In the genomic region with DNA sequence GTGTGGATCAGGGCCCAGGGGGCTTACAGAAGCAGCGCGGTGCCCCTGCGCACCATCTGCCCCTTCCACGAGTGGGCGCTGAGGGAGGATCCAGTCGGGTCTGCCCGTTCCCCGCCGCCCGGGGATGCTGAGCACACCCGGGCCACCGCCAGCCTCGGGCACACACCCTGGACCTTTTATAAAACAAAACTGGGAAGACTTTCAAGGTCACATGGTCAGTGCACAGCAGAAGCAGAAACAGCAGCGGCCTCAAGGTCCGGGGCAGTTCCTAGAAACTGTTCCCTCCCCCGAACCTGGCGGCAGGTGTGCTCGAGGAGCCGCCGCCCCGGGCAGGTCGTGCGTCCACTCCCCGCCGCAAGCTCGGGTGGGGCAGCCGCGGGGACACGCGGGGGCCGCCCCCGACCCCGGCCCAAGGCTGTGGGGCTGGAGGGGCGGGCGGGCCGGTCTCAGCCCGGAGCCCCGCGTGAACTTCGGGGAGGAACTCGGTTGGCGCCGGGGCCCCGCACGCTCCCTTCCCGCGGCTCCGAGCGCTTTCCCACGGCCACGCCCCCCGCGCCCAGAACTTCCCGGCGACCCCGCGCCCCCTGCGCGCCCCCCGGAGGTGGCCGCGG, we compare ENCODE assay signal across 8 cellular contexts. TPM values are rescaled to one million over a fixed set of nuclear protein-coding genes. Genes with fewer than 3 reads are reported as not detected.
DNase-seq lines count a peak whose midpoint lies in the region; ATAC-seq and TF ChIP-seq lines count a peak whose summit lies in the region.

No MANE protein-coding gene starts in this region.

- intact Hi-C loops in heart left ventricle (cut with DNase I) = no loop called here
- intact Hi-C loops in ovary (cut with DNase I) = loop anchor here in 1 of 4 donors (5.0 kb wide), 1 partner anchor 37 kb away; no protein-coding TSS in a partner anchor

- H3K9ac ChIP-seq in HUES48 (ENCODE audit: low read depth, low read length) (no peak overlapping the region), Karpas-422 (ENCODE audit: low read length) (no peak overlapping the region)

- H3K4me3 Mint-ChIP-seq in activated naive CD4-positive, alpha-beta T cell treated with anti-CD3 and anti-CD28 coated beads, Interleukin-2, amount 50 U/mL, for 24 hours = peak overlapping the region; percentile 93

- H3K9me2 ChIP-seq in Karpas-422 (replicated peaks; ENCODE audit: insufficient read depth, low read length) = no peaks in the 10 kb centered on the region

- WGBS in heart left ventricle, 4 donors = 2 to 9% (median 2%) methylated on average over 16 to 62 of the region's 62 CpGs
- 2 to 7% (median 7%) methylated on average over 21 to 61 of the region's 62 CpGs for WGBS in ovary, 3 donors

- H3K36me3 Mint-ChIP-seq in activated naive CD4-positive, alpha-beta T cell treated with anti-CD3 and anti-CD28 coated beads, Interleukin-2, amount 50 U/mL, for 24 hours = no peaks in the 10 kb centered on the region

- peak in 3 of 12 donors; percentile 11 to 37 (median 22) for TF ChIP-seq CTCF in heart left ventricle (IDR thresholded peaks at IDR 0.05)
- no peak for TF ChIP-seq CTCF in ovary (IDR thresholded peaks at IDR 0.05)

- H3K4me3 ChIP-seq in HUES48 (ENCODE audit: low read depth, low read length) (peak overlapping the region; percentile 63), heart left ventricle (peak overlapping the region; percentile 52 to 96 (median 72)), ovary (peak overlapping the region; percentile 48), Karpas-422 (ENCODE audit: low read length) (no peak overlapping the region)

- H3K27me3 ChIP-seq in HUES48 (ENCODE audit: control insufficient read depth, insufficient read depth, low read length) = no peaks in the 10 kb centered on the region
- no peaks in the 10 kb centered on the region for H3K27me3 ChIP-seq in heart left ventricle
- no peaks in the 10 kb centered on the region for H3K27me3 ChIP-seq in ovary
- H3K27me3 ChIP-seq in Karpas-422 (ENCODE audit: low read length) = no peaks in the 10 kb centered on the region

- ATAC-seq in heart left ventricle = peak in 3 of 4 donors; percentile 56 to 66 (median 58)
- ATAC-seq in GM21723 (IDR thresholded peaks at IDR 0.05; ENCODE audit: unreplicated experiment) = no peak

- H3K4me2 ChIP-seq in Karpas-422 (ENCODE audit: low read depth, low read length, poor library complexity, severe bottlenecking) = no peak overlapping the region

- H2AFZ ChIP-seq in Karpas-422 (ENCODE audit: low read length) = no peak overlapping the region

- H3K4me1 ChIP-seq in HUES48 (ENCODE audit: control insufficient read depth, insufficient read depth, low read length) = no peaks in the 10 kb centered on the region
- H3K4me1 ChIP-seq in heart left ventricle = peaks cover 0 to 27% (median 14%) of the 10 kb centered on the region in 12 donors
- peaks cover 4% of the 10 kb centered on the region for H3K4me1 ChIP-seq in ovary (ENCODE audit: insufficient read depth)
- peaks cover 19% of the 10 kb centered on the region for H3K4me1 ChIP-seq in Karpas-422 (ENCODE audit: low read length)

- H3K4me1 Mint-ChIP-seq in activated naive CD4-positive, alpha-beta T cell treated with anti-CD3 and anti-CD28 coated beads, Interleukin-2, amount 50 U/mL, for 24 hours = peaks cover 9% of the 10 kb centered on the region

- H3K9me3 ChIP-seq in HUES48 (ENCODE audit: control insufficient read depth, insufficient read depth, low read length) (no peaks in the 10 kb centered on the region), heart left ventricle (no peaks in the 10 kb centered on the region), ovary (no peaks in the 10 kb centered on the region), Karpas-422 (ENCODE audit: low read length) (no peaks in the 10 kb centered on the region)

- peaks cover 29% of the 10 kb centered on the region for H3K27me3 Mint-ChIP-seq in activated naive CD4-positive, alpha-beta T cell treated with anti-CD3 and anti-CD28 coated beads, Interleukin-2, amount 50 U/mL, for 24 hours

- no peaks in the 10 kb centered on the region for H4K20me1 ChIP-seq in Karpas-422 (ENCODE audit: insufficient read depth, low read depth, low read length)

- TF ChIP-seq EP300 in ovary (IDR thresholded peaks at IDR 0.05) = no peak

- H3K27ac ChIP-seq in HUES48 (ENCODE audit: low read depth, low read length) (no peak overlapping the region), heart left ventricle (peak overlapping the region; percentile 59 to 89 (median 71)), ovary (peak overlapping the region; percentile 62 to 71), Karpas-422 (ENCODE audit: low read length) (no peak overlapping the region)

- TF ChIP-seq POLR2A in heart left ventricle (IDR thresholded peaks at IDR 0.05) (peak in 1 of 2 donors; percentile 34), ovary (IDR thresholded peaks at IDR 0.05) (no peak)

- H3K36me3 ChIP-seq in HUES48 (ENCODE audit: control insufficient read depth, insufficient read depth, low read length) (peaks cover 11% of the 10 kb centered on the region), heart left ventricle (peaks cover 0 to 4% (median 2%) of the 10 kb centered on the region in 9 donors), ovary (no peaks in the 10 kb centered on the region), Karpas-422 (ENCODE audit: insufficient read depth, low read length) (no peaks in the 10 kb centered on the region)

- peak; percentile 54 for DNase-seq in COLO668 (lab: John Stamatoyannopoulos, UW; ENCODE audit: unreplicated experiment)
- DNase-seq in heart left ventricle = peak in 3 of 5 donors; percentile 38 to 54 (median 49)
- peak; percentile 40 to 63 (median 51) for DNase-seq in ovary
- no peak for DNase-seq in Karpas-422
- DNase-seq in activated effector memory CD4-positive, alpha-beta T cell treated with anti-CD3 and anti-CD28 coated beads, Interleukin-2, amount 50 U/mL, for 16 hours = no peak

- H3K79me2 ChIP-seq in Karpas-422 (ENCODE audit: low read length) = no peaks in the 10 kb centered on the region

- H3K27ac Mint-ChIP-seq in activated naive CD4-positive, alpha-beta T cell treated with anti-CD3 and anti-CD28 coated beads, Interleukin-2, amount 50 U/mL, for 24 hours = no peak overlapping the region

- H3K9me3 Mint-ChIP-seq in activated naive CD4-positive, alpha-beta T cell treated with anti-CD3 and anti-CD28 coated beads, Interleukin-2, amount 50 U/mL, for 24 hours = no peaks in the 10 kb centered on the region

RNA-seq across cellular contexts. Expression of a gene that starts 0.6 kb away (rescaled TPM):
- total RNA-seq in heart left ventricle (10 to 100 TPM; 17.3 to 30.1 (median 19.4) TPM), ovary (10 to 100 TPM in 6 of 7 donors, 1 to 10 TPM in 1; 7.0 to 19.9 (median 14.8) TPM)
- polyA plus RNA-seq in heart left ventricle (10 to 100 TPM; 13.2 to 13.6 TPM), ovary (10 to 100 TPM in 1 of 2 donors, 1 to 10 TPM in 1; 3.4 to 10.2 TPM)
- total RNA-seq in Karpas-422 (2014; rRNA removed; shearing (Covaris generic); ENCODE audit: low replicate concordance) = 0.22 and 1.2 TPM in 2 replicates

RNA-seq across cellular contexts. Expression of a gene that starts 21.5 kb away (rescaled TPM):
- total RNA-seq in heart left ventricle (10 to 100 TPM; 34.1 to 95.2 (median 46.5) TPM), ovary (10 to 100 TPM; 27.2 to 53.2 (median 30.4) TPM)
- polyA plus RNA-seq in heart left ventricle (10 to 100 TPM; 48.7 to 95.0 TPM), ovary (10 to 100 TPM in 1 of 2 donors, 1 to 10 TPM in 1; 9.7 to 45.4 TPM)
- total RNA-seq in Karpas-422 (2014; rRNA removed; shearing (Covaris generic); ENCODE audit: low replicate concordance) = 47.9 and 51.9 TPM in 2 replicates

RNA-seq across cellular contexts. Expression of a gene that starts 42.3 kb away (rescaled TPM):
- total RNA-seq in heart left ventricle = under 1 TPM in 2 of 9 donors, not detected in 7; 0.33 to 0.37 TPM
- under 1 TPM in 1 of 2 donors, not detected in 1; 0.50 TPM for polyA plus RNA-seq in heart left ventricle
- 1 to 10 TPM in 2 of 7 donors, not detected in 5; 2.3 to 5.3 TPM for total RNA-seq in ovary
- not detected for polyA plus RNA-seq in ovary
- total RNA-seq in Karpas-422 (2014; rRNA removed; shearing (Covaris generic); ENCODE audit: low replicate concordance) = not detected in 2 replicates

Comparison
In these comparisons a context has a peak if more than half of its experiments do, and no peak if none do; other contexts are left out.
1. DNase-seq: peak in COLO668 (single experiment), heart left ventricle (3 of 5) and ovary (5 of 5); none in Karpas-422 (single experiment) and activated effector memory CD4-positive, alpha-beta T cell treated with anti-CD3 and anti-CD28 coated beads, Interleukin-2, amount 50 U/mL, for 16 hours (single experiment).
2. H3K27ac ChIP-seq: peak in heart left ventricle (12 of 12) and ovary (2 of 2); none in HUES48 (single experiment) and Karpas-422 (single experiment).